ENCODE assay signal across 1 cellular context in the genomic region with DNA sequence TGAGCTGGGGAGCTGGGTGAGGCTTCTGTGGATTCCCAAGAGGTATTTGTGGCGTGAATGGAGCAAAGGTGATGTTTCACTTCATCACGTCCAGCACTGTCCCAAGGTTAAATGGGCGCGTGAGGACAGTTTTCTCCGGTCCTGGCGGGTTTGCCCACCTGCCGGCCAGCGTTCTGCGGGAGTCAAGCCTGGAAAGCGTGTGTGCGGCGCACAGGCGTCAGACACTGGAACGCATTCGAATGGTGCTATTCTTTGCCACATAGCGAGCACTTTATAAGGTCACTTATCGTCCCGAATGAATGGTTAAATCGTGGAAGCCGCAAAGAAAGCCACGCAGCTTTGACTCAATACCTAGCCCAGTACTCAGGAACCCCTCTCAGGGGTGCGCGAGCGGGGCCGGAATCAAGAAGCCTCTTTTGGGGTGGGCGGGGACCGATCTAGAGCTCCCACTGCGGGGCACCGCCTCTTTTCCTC.
TF ChIP-seq lines count a peak whose summit lies in the region.

No MANE protein-coding gene starts in this region.

TF ChIP-seq in GM12878, 131 proteins besides CTCF, POLR2A, EP300 and RAD21:
- TF ChIP-seq HDAC6 (IDR thresholded peaks at IDR 0.05; ENCODE audit: unreplicated experiment) (no peak), MTA2 (IDR thresholded peaks at IDR 0.05; ENCODE audit: low read depth) (0 out of 2 replicates have a peak, but pooled peaks have one; percentile 14), ZNF217 (IDR thresholded peaks at IDR 0.05) (peak; percentile 68; the same call in 1 of the 2 replicates), SRF (IDR thresholded peaks at IDR 0.05; ENCODE audit: low read depth in 2 of 2, low read length in 2 of 2) (peak; percentile 69 to 90), CHD4 (IDR thresholded peaks at IDR 0.05) (no peak)
- TF ChIP-seq, protein P1, sequence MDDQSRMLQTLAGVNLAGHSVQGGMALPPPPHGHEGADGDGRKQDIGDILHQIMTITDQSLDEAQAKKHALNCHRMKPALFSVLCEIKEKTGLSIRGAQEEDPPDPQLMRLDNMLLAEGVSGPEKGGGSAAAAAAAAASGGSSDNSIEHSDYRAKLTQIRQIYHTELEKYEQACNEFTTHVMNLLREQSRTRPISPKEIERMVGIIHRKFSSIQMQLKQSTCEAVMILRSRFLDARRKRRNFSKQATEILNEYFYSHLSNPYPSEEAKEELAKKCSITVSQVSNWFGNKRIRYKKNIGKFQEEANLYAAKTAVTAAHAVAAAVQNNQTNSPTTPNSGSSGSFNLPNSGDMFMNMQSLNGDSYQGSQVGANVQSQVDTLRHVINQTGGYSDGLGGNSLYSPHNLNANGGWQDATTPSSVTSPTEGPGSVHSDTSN (IDR thresholded peaks at IDR 0.05; ENCODE audit: insufficient replicate concordance, low read depth, low read length): no peak
